In genomic region chr6:168616807-168617756, GRCh38 we compare ENCODE assay signal across 3 cellular contexts.
TF ChIP-seq lines count a peak whose summit lies in the region.

No MANE protein-coding gene starts in this region.

TF ChIP-seq in SK-N-SH, 30 proteins besides CTCF, POLR2A, EP300 and RAD21:
- TF ChIP-seq SMC3 (IDR thresholded peaks at IDR 0.05; ENCODE audit: low read depth, low read length) (peak; percentile 49; the same call in 1 of the 2 replicates), YY1 (IDR thresholded peaks at IDR 0.05; ENCODE audit: low read depth) (no peak)
TF ChIP-seq in SK-N-SH: peak in this region for 1.

TF ChIP-seq in SK-N-SH treated with all-trans-retinoic acid at 6 μM for 48 hours, 23 proteins besides CTCF, POLR2A, EP300 and RAD21:
- no peak for TF ChIP-seq RARB (CRISPR knock-in tag; IDR thresholded peaks at IDR 0.05)
- TF ChIP-seq ZNF70 (CRISPR knock-in tag; IDR thresholded peaks at IDR 0.05) = no peak
- TF ChIP-seq OSR1 (CRISPR knock-in tag; IDR thresholded peaks at IDR 0.05) = no peak

TF ChIP-seq in H1, 55 proteins besides CTCF, POLR2A, EP300 and RAD21:
- TF ChIP-seq, protein P1, sequence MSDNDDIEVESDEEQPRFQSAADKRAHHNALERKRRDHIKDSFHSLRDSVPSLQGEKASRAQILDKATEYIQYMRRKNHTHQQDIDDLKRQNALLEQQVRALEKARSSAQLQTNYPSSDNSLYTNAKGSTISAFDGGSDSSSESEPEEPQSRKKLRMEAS (IDR thresholded peaks at IDR 0.05) = no peak
- TF ChIP-seq CTBP2 (IDR thresholded peaks at IDR 0.05; ENCODE audit: borderline replicate concordance, insufficient read depth, insufficient read length, low read length) = no peak
- no peak for TF ChIP-seq FOSL1 (IDR thresholded peaks at IDR 0.05; ENCODE audit: insufficient read depth, low read depth, low read length)
- TF ChIP-seq PHF8 (conservative IDR thresholded peaks at IDR 0.05; ENCODE audit: low read depth, low read length) = no peak
- TF ChIP-seq, protein P2, sequence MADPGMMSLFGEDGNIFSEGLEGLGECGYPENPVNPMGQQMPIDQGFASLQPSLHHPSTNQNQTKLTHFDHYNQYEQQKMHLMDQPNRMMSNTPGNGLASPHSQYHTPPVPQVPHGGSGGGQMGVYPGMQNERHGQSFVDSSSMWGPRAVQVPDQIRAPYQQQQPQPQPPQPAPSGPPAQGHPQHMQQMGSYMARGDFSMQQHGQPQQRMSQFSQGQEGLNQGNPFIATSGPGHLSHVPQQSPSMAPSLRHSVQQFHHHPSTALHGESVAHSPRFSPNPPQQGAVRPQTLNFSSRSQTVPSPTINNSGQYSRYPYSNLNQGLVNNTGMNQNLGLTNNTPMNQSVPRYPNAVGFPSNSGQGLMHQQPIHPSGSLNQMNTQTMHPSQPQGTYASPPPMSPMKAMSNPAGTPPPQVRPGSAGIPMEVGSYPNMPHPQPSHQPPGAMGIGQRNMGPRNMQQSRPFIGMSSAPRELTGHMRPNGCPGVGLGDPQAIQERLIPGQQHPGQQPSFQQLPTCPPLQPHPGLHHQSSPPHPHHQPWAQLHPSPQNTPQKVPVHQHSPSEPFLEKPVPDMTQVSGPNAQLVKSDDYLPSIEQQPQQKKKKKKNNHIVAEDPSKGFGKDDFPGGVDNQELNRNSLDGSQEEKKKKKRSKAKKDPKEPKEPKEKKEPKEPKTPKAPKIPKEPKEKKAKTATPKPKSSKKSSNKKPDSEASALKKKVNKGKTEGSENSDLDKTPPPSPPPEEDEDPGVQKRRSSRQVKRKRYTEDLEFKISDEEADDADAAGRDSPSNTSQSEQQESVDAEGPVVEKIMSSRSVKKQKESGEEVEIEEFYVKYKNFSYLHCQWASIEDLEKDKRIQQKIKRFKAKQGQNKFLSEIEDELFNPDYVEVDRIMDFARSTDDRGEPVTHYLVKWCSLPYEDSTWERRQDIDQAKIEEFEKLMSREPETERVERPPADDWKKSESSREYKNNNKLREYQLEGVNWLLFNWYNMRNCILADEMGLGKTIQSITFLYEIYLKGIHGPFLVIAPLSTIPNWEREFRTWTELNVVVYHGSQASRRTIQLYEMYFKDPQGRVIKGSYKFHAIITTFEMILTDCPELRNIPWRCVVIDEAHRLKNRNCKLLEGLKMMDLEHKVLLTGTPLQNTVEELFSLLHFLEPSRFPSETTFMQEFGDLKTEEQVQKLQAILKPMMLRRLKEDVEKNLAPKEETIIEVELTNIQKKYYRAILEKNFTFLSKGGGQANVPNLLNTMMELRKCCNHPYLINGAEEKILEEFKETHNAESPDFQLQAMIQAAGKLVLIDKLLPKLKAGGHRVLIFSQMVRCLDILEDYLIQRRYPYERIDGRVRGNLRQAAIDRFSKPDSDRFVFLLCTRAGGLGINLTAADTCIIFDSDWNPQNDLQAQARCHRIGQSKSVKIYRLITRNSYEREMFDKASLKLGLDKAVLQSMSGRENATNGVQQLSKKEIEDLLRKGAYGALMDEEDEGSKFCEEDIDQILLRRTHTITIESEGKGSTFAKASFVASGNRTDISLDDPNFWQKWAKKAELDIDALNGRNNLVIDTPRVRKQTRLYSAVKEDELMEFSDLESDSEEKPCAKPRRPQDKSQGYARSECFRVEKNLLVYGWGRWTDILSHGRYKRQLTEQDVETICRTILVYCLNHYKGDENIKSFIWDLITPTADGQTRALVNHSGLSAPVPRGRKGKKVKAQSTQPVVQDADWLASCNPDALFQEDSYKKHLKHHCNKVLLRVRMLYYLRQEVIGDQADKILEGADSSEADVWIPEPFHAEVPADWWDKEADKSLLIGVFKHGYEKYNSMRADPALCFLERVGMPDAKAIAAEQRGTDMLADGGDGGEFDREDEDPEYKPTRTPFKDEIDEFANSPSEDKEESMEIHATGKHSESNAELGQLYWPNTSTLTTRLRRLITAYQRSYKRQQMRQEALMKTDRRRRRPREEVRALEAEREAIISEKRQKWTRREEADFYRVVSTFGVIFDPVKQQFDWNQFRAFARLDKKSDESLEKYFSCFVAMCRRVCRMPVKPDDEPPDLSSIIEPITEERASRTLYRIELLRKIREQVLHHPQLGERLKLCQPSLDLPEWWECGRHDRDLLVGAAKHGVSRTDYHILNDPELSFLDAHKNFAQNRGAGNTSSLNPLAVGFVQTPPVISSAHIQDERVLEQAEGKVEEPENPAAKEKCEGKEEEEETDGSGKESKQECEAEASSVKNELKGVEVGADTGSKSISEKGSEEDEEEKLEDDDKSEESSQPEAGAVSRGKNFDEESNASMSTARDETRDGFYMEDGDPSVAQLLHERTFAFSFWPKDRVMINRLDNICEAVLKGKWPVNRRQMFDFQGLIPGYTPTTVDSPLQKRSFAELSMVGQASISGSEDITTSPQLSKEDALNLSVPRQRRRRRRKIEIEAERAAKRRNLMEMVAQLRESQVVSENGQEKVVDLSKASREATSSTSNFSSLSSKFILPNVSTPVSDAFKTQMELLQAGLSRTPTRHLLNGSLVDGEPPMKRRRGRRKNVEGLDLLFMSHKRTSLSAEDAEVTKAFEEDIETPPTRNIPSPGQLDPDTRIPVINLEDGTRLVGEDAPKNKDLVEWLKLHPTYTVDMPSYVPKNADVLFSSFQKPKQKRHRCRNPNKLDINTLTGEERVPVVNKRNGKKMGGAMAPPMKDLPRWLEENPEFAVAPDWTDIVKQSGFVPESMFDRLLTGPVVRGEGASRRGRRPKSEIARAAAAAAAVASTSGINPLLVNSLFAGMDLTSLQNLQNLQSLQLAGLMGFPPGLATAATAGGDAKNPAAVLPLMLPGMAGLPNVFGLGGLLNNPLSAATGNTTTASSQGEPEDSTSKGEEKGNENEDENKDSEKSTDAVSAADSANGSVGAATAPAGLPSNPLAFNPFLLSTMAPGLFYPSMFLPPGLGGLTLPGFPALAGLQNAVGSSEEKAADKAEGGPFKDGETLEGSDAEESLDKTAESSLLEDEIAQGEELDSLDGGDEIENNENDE (IDR thresholded peaks at IDR 0.05; ENCODE audit: insufficient replicate concordance, low read length) = no peak
- no peak for TF ChIP-seq SIRT6 (IDR thresholded peaks at IDR 0.05; ENCODE audit: low read length)
- TF ChIP-seq TEAD4 (IDR thresholded peaks at IDR 0.05; ENCODE audit: low read depth, low read length) = no peak
- TF ChIP-seq BRCA1 (IDR thresholded peaks at IDR 0.05; ENCODE audit: low read depth, low read length) = no peak
TF ChIP-seq in H1: peak in this region for 0.
